Comparison of ENCODE assay signal across 8 cellular contexts in genomic region chr16:67872631-67873434, GRCh38. TPM values are rescaled to one million over a fixed set of nuclear protein-coding genes. Genes with fewer than 3 reads are reported as not detected.
A peak's percentile ranks its signal among the peaks of the same experiment; 100 is the strongest.
DNase-seq lines count a peak whose midpoint lies in the region; ATAC-seq, FAIRE-seq and TF ChIP-seq lines count a peak whose summit lies in the region.

Gene EDC4 (plus strand): TSS chr16:67873052. CDS start chr16:67873262, 210 bp downstream.

- H3K36me3 ChIP-seq in GM23248 (ENCODE audit: low read depth) (peaks cover 16% of the 10 kb centered on the region; the same call in 1 of the 2 replicates), ascending aorta (peaks cover 53 to 57% of the 10 kb centered on the region in 2 donors)

- H3K9me3 ChIP-seq in GM23248 (ENCODE audit: low read depth), result no peaks in the 10 kb centered on the region
- no peaks in the 10 kb centered on the region for H3K9me3 ChIP-seq in ascending aorta
- H3K9me3 ChIP-seq in right cardiac atrium (ENCODE audit: control insufficient read depth, low read length), result no peaks in the 10 kb centered on the region

- H3K9me3 Mint-ChIP-seq in T-helper 2 cell treated with Interferon-gamma antibody and Interleukin-4, amounts not matched to agents 5 μg/mL and 100 μg/mL, for 36 hours, result no peaks in the 10 kb centered on the region

- no peaks in the 10 kb centered on the region for H4K20me1 ChIP-seq in GM23248 (ENCODE audit: insufficient read depth)

- peak within 1 kb of the TSS; percentile 95 for H3K9ac ChIP-seq in GM23248

- 5 to 6% methylated on average over 36 to 42 of the region's 72 CpGs for WGBS in GM23248 (ENCODE audit: low coverage in 1 of 2, low lambda C conversion rate in 2 of 2, missing lambda C conversion rate in 2 of 2), 2 experiments
- WGBS in right cardiac atrium, result 1% methylated on average over 72 of the region's 72 CpGs

- H3K79me2 ChIP-seq in GM23248 (ENCODE audit: insufficient read depth), result peaks cover 60% of the 10 kb centered on the region

- H3K9me2 ChIP-seq in GM23248 (ENCODE audit: insufficient read depth), result no peaks in the 10 kb centered on the region

- TF ChIP-seq CTCF in ascending aorta (IDR thresholded peaks at IDR 0.05), result no peak

- H3K4me1 ChIP-seq in GM23248 (ENCODE audit: insufficient read depth), result peaks cover 9% of the 10 kb centered on the region
- peaks cover 0 to 15% of the 10 kb centered on the region in 2 donors for H3K4me1 ChIP-seq in ascending aorta
- peaks cover 9% of the 10 kb centered on the region for H3K4me1 ChIP-seq in right cardiac atrium (ENCODE audit: control insufficient read depth, insufficient read depth, low read length)

- DNase-seq in GDM1 (lab: John Stamatoyannopoulos, UW), result peak; percentile 45
- DNase-seq in GM23248, result peak; percentile 91
- DNase-seq in LoVo (ENCODE audit: low spot score), result peak; percentile 73
- DNase-seq in T-helper 2 cell treated with Interferon-gamma antibody and Interleukin-4, amounts not matched to agents 5 μg/mL and 100 μg/mL, for 36 hours (ENCODE audit: low spot score), result peak; percentile 90
- peak; percentile 41 to 93 for DNase-seq in ascending aorta (ENCODE audit: low spot score in 2 of 2)
- peak; percentile 89 to 96 (median 93) for DNase-seq in right cardiac atrium
- DNase-seq in putamen (ENCODE audit: low spot score), result peak; percentile 80
- DNase-seq in urothelium cell line (ENCODE audit: low spot score), result peak; percentile 90

- peak within 1 kb of the TSS; percentile 78 for H3K4me3 ChIP-seq in GM23248
- peak within 1 kb of the TSS; percentile 87 to 91 for H3K4me3 ChIP-seq in ascending aorta
- H3K4me3 ChIP-seq in right cardiac atrium (ENCODE audit: low read length), result peak within 1 kb of the TSS; percentile 85

- H3K4me3 Mint-ChIP-seq in T-helper 2 cell treated with Interferon-gamma antibody and Interleukin-4, amounts not matched to agents 5 μg/mL and 100 μg/mL, for 36 hours, result peak within 1 kb of the TSS; percentile 91

- peak within 1 kb of the TSS; percentile 84 for H3K4me2 ChIP-seq in GM23248 (ENCODE audit: unreplicated experiment)

- peaks cover 24% of the 10 kb centered on the region for H3K4me1 Mint-ChIP-seq in T-helper 2 cell treated with Interferon-gamma antibody and Interleukin-4, amounts not matched to agents 5 μg/mL and 100 μg/mL, for 36 hours (ENCODE audit: low read depth)

- in situ Hi-C loops in GM23248 (cut with MboI), result no loop called here

- H3K36me3 Mint-ChIP-seq in T-helper 2 cell treated with Interferon-gamma antibody and Interleukin-4, amounts not matched to agents 5 μg/mL and 100 μg/mL, for 36 hours (ENCODE audit: low read depth), result peaks cover 38% of the 10 kb centered on the region

- H3K27me3 ChIP-seq in GM23248 (replicated peaks; ENCODE audit: insufficient read depth), result no peaks in the 10 kb centered on the region
- H3K27me3 ChIP-seq in ascending aorta, result no peaks in the 10 kb centered on the region
- no peaks in the 10 kb centered on the region for H3K27me3 ChIP-seq in right cardiac atrium (ENCODE audit: control insufficient read depth, insufficient read depth)

- ATAC-seq in right cardiac atrium, result peak; percentile 91 to 92

- intact Hi-C loops in ascending aorta (cut with DNase I), result loop anchor here (1.0 to 5.0 kb wide), 2 partner anchors 26 to 41 kb away; partner anchors contain the start of gene CENPT
- intact Hi-C loops in right cardiac atrium (cut with DNase I), result no loop called here

- H3K27ac Mint-ChIP-seq in T-helper 2 cell treated with Interferon-gamma antibody and Interleukin-4, amounts not matched to agents 5 μg/mL and 100 μg/mL, for 36 hours, result peak within 1 kb of the TSS; percentile 94

- H3F3A ChIP-seq in GM23248 (ENCODE audit: insufficient read depth), result peaks cover 25% of the 10 kb centered on the region

- H3K27ac ChIP-seq in GM23248 (peak within 1 kb of the TSS; percentile 71), ascending aorta (peak within 1 kb of the TSS; percentile 83 to 86), right cardiac atrium (ENCODE audit: low read length) (peak within 1 kb of the TSS; percentile 61)

- peak; percentile 70 for FAIRE-seq in urothelium cell line (lab: Jason Lieb, UNC)

- H3K27me3 Mint-ChIP-seq in T-helper 2 cell treated with Interferon-gamma antibody and Interleukin-4, amounts not matched to agents 5 μg/mL and 100 μg/mL, for 36 hours (ENCODE audit: low read depth), result no peaks in the 10 kb centered on the region

- H2AFZ ChIP-seq in GM23248, result peak within 1 kb of the TSS; percentile 74

RNA-seq across cellular contexts. Expression of gene EDC4, which starts in this region (rescaled TPM):
- 37.7 and 48.5 TPM in 2 replicates for total RNA-seq in GM23248 (2014; rRNA removed; shearing (Covaris generic))
- polyA plus RNA-seq in GM23248 (2016; fragmentation: Nextera tagmentation; extraction: Ambion mirVana), result 39.9 and 41.3 TPM in 2 replicates
- 125 TPM for total RNA-seq in ascending aorta
- 10 to 100 TPM; 29.7 to 35.6 (median 31.9) TPM for total RNA-seq in right cardiac atrium
- polyA plus RNA-seq in right cardiac atrium, result 21.7 TPM

Comparison
In these comparisons a context has a peak if more than half of its experiments do, and no peak if none do; other contexts are left out.
1. Peak in every context shown above with its lines: DNase-seq, ATAC-seq, H3K4me3 ChIP-seq and H3K27ac ChIP-seq.